8 cellular contexts compared by ENCODE assay signal in genomic region chr12:53079226-53080117, GRCh38. TPM values are rescaled to one million over a fixed set of nuclear protein-coding genes. Genes with fewer than 3 reads are reported as not detected.
DNase-seq lines count a peak whose midpoint lies in the region; ATAC-seq and TF ChIP-seq lines count a peak whose summit lies in the region.

TSS of gene SPRYD3 (minus strand) at chr12:53079390. CDS start at chr12:53079333, 57 bp downstream.

- peak; percentile 96 for TF ChIP-seq POLR2A in GM19099 (IDR thresholded peaks at IDR 0.05; ENCODE audit: extremely low read depth, insufficient read length, low read depth)

- ATAC-seq in HG03432 (IDR thresholded peaks at IDR 0.05; ENCODE audit: unreplicated experiment): peak; percentile 99

- DNase-seq in AG20443 (ENCODE audit: low spot score): peak; percentile 100
- peak; percentile 99 for DNase-seq in NCI-H510A (lab: John Stamatoyannopoulos, UW)
- peak; percentile 94 for DNase-seq in activated CD4-positive, alpha-beta T cell treated with anti-CD3 and anti-CD28 coated beads for 1 hour
- DNase-seq in cerebellum (ENCODE audit: low spot score): peak; percentile 99
- DNase-seq in kidney glomerular epithelial cell (lab: John Stamatoyannopoulos, UW): peak; percentile 93
- DNase-seq in stimulated activated CD4-positive, alpha-beta T cell treated with anti-CD3 and anti-CD28 coated beads, Interleukin-1b, Interleukin-23, amount 100 ng/mL, for 1 hour (ENCODE audit: low read depth in 2 of 2): peak; percentile 90 to 92

RNA-seq across cellular contexts. Expression of gene SPRYD3, which starts in this region (rescaled TPM):
- 16.0 TPM for total RNA-seq in cerebellum

Comparison
In these comparisons a context has a peak if more than half of its experiments do, and no peak if none do; other contexts are left out.
1. Peak in every context shown above with its lines: DNase-seq and ATAC-seq.